Comparison of ENCODE assay signal across 1 cellular context in genomic region chr19:17855333-17856152, GRCh38.
A peak's percentile ranks its signal among the peaks of the same experiment; 100 is the strongest.
TF ChIP-seq lines count a peak whose summit lies in the region.

No MANE protein-coding gene starts in this region.

TF ChIP-seq in Ishikawa, 13 proteins besides CTCF, POLR2A, EP300 and RAD21:
- TF ChIP-seq MAX (IDR thresholded peaks at IDR 0.05) (0 out of 2 replicates have a peak, but pooled peaks have one; percentile 30), TAF1 (IDR thresholded peaks at IDR 0.05; ENCODE audit: low read depth) (no peak)
